ENCODE assay signal across 8 cellular contexts in genomic region chr5:126843375-126843774, GRCh38.
DNase-seq lines count a peak whose midpoint lies in the region; ATAC-seq, FAIRE-seq and TF ChIP-seq lines count a peak whose summit lies in the region.
"Not testable (repeated sequence)": the region's sequence is repeated elsewhere in the genome, so short reads cannot be mapped to it uniquely, and the experiment has no call there.

No MANE protein-coding gene starts in this region.

- not testable (repeated sequence) for H3K18ac ChIP-seq in H1 (ENCODE audit: extremely low read depth, low read length)

- not testable (repeated sequence) for H2BK12ac ChIP-seq in H1 (ENCODE audit: low read depth, low read length)

- H4K91ac ChIP-seq in H1 (replicated peaks; ENCODE audit: insufficient read length, low read length) = not testable (repeated sequence)

- H4K5ac ChIP-seq in H1 (ENCODE audit: insufficient read length, low read depth, low read length) = not testable (repeated sequence)

- not testable (repeated sequence) for TF ChIP-seq EP300 in H1 (IDR thresholded peaks at IDR 0.05; ENCODE audit: borderline replicate concordance in 1 of 2, low read depth in 2 of 2, low read length in 2 of 2); transverse colon (IDR thresholded peaks at IDR 0.05; ENCODE audit: low read depth)

- not testable (repeated sequence) for H3K79me1 ChIP-seq in H1 (ENCODE audit: low read depth, low read length)

- H3K79me2 ChIP-seq in H1 (ENCODE audit: control insufficient read depth in 1 of 2, insufficient read depth in 2 of 2, low read length in 2 of 2) = peaks cover 0 to 20% of the 10 kb centered on the region in 2 experiments; a peak in 3 of 4 replicates

- H3K4me1 Mint-ChIP-seq in CD14-positive monocyte = peaks cover 31% of the 10 kb centered on the region
- peaks cover 81% of the 10 kb centered on the region for H3K4me1 Mint-ChIP-seq in WTC11
- peaks cover 39% of the 10 kb centered on the region for H3K4me1 Mint-ChIP-seq in activated T-helper 1 cell treated with anti-CD3 and anti-CD28 coated beads, Interleukin-12 subunit alpha, Interleukin-12 subunit beta, Interleukin-2, Interleukin-4 antibody, amounts not matched to agents 30 ng/mL and 10 ng/mL and 1 ng/mL, durations not matched to agents 14 hours and 24 hours and 36 hours (ENCODE audit: low read depth)
- peaks cover 83% of the 10 kb centered on the region for H3K4me1 Mint-ChIP-seq in nephron progenitor cell

- in situ Hi-C loops in transverse colon (cut with MboI; ENCODE audit: low pct_ligation_motif_present in 1 of 4, low pct_unique_long_range_greater_than_20kb in 1 of 4, low sequenced_read_pairs in 3 of 4) = loop anchor here in 1 of 4 donors (25.0 kb wide), 1 partner anchor 469 kb away; no protein-coding TSS in a partner anchor

- not testable (repeated sequence) for H3K36me3 ChIP-seq in HEK293 (ENCODE audit: control insufficient read depth in 2 of 2, insufficient read depth in 1 of 2, low read length in 2 of 2); H1 (ENCODE audit: control insufficient read depth in 2 of 4, insufficient read depth in 4 of 4, low read length in 3 of 4); transverse colon

- not testable (repeated sequence) for H2BK15ac ChIP-seq in H1 (ENCODE audit: low read length)

- H2BK5ac ChIP-seq in H1 (ENCODE audit: low read depth, low read length) = not testable (repeated sequence)

- H3K23me2 ChIP-seq in H1 (ENCODE audit: low read depth, low read length) = not testable (repeated sequence)

- FAIRE-seq in H1 (lab: Jason Lieb, UNC) = not testable (repeated sequence)

- not testable (repeated sequence) for H3K4ac ChIP-seq in H1 (replicated peaks; ENCODE audit: insufficient read length, low read depth, low read length)

- POLR2A ChIA-PET in HEK293 (lab: Yijun Ruan, JAX); WTC11 (lab: Charles Lee): not testable (repeated sequence)
- POLR2A ChIA-PET in H1 (lab: Charles Lee; ENCODE audit: partially characterized antibody) = interaction anchor here (1.2 kb wide), 1 partner anchor 12 kb away, joined by 3 read pairs; no protein-coding TSS in a partner anchor

- not testable (repeated sequence) for TF ChIP-seq RAD21 in H1 (IDR thresholded peaks at IDR 0.05 in 1 of 2, conservative IDR thresholded peaks at IDR 0.05 in 1 of 2; ENCODE audit: low read depth in 2 of 2, low read length in 2 of 2)

- DNase-seq in CD14-positive monocyte (ENCODE audit: low spot score); WTC11 (ENCODE audit: low spot score); activated T-helper 1 cell treated with anti-CD3 and anti-CD28 coated beads, Interleukin-12 subunit alpha, Interleukin-12 subunit beta, Interleukin-2, Interleukin-4 antibody, amounts not matched to agents 30 ng/mL and 10 ng/mL and 1 ng/mL, durations not matched to agents 14 hours and 24 hours and 36 hours (ENCODE audit: low spot score); H1 (ENCODE audit: low read depth in 1 of 2, low spot score in 2 of 2); nephron progenitor cell: not testable (repeated sequence)
- DNase-seq in transverse colon = peak; percentile 34

- WGBS in H1 (ENCODE audit: extremely low coverage in 1 of 2, insufficient coverage in 1 of 2, insufficient read length in 1 of 2, insufficient replicate concordance in 2 of 2, low coverage in 1 of 2, low lambda C conversion rate in 2 of 2, missing lambda C conversion rate in 1 of 2), 2 experiments = 20% methylated on average over 11 of the region's 11 CpGs; no CpG with 5 or more reads in 1 of the 2 experiments
- WGBS in transverse colon (ENCODE audit: low coverage in 1 of 2), 2 donors = 46 to 57% methylated on average over 9 to 11 of the region's 11 CpGs

- not testable (repeated sequence) for H2BK20ac ChIP-seq in H1 (ENCODE audit: low read length)

- not testable (repeated sequence) for H3K4me1 ChIP-seq in HEK293 (ENCODE audit: control insufficient read depth, insufficient read depth, low read length)
- peaks cover 2 to 19% (median 17%) of the 10 kb centered on the region in 4 experiments for H3K4me1 ChIP-seq in H1 (replicated peaks in 1 of 4; ENCODE audit: control insufficient read depth in 3 of 4, insufficient read depth in 4 of 4, low read length in 3 of 4)
- peaks cover 10 to 31% (median 19%) of the 10 kb centered on the region in 4 donors for H3K4me1 ChIP-seq in transverse colon

- intact Hi-C loops in CD14-positive monocyte (cut with micrococcal nuclease); activated T-helper 1 cell treated with anti-CD3 and anti-CD28 coated beads, Interleukin-12 subunit alpha, Interleukin-12 subunit beta, Interleukin-2, Interleukin-4 antibody, amounts not matched to agents 30 ng/mL and 10 ng/mL and 1 ng/mL, durations not matched to agents 14 hours and 24 hours and 36 hours (cut with micrococcal nuclease); transverse colon (cut with DNase I; ENCODE audit: low total_unique reads): not testable (repeated sequence)

- not testable (repeated sequence) for H3K9me3 ChIP-seq in HEK293 (ENCODE audit: control insufficient read depth, insufficient read depth, low read depth, low read length); H1 (ENCODE audit: insufficient read depth in 2 of 2, low read depth in 1 of 2, low read length in 1 of 2); iPS-18c (ENCODE audit: control insufficient read depth, insufficient read depth, low read length); transverse colon

- not testable (repeated sequence) for H2BK120ac ChIP-seq in H1 (replicated peaks; ENCODE audit: low read depth, low read length)

- not testable (repeated sequence) for H3K27me3 ChIP-seq in H1 (replicated peaks in 1 of 4; ENCODE audit: control insufficient read depth in 3 of 4, extremely low read depth in 1 of 4, insufficient read depth in 3 of 4, low read length in 3 of 4); transverse colon

- not testable (repeated sequence) for H3K23ac ChIP-seq in H1 (ENCODE audit: insufficient read length)

- peak overlapping the region; percentile 49 to 62 for H3K4me2 ChIP-seq in H1 (ENCODE audit: insufficient read depth in 1 of 2, low read depth in 2 of 2, low read length in 2 of 2)

- CTCF ChIA-PET in HEK293 (lab: Yijun Ruan, JAX); WTC11 (lab: Charles Lee); H1 (lab: Charles Lee; ENCODE audit: partially characterized antibody): not testable (repeated sequence)

- TF ChIP-seq CTCF in CD14-positive monocyte (IDR thresholded peaks at IDR 0.05); HEK293 (tag by site-specific recombination; IDR thresholded peaks at IDR 0.05); WTC11 (IDR thresholded peaks at IDR 0.05); H1 (IDR thresholded peaks at IDR 0.05; ENCODE audit: control extremely low read depth in 1 of 3, insufficient read depth in 1 of 3, low read depth in 1 of 3, low read length in 3 of 3); nephron progenitor cell (IDR thresholded peaks at IDR 0.05); transverse colon (IDR thresholded peaks at IDR 0.05): not testable (repeated sequence)

- ATAC-seq in WTC11 = not testable (repeated sequence)

- H3K4me3 ChIP-seq in HEK293 (ENCODE audit: low read depth, low read length) = not testable (repeated sequence)
- H3K4me3 ChIP-seq in H1 (ENCODE audit: extremely low read depth in 1 of 4, insufficient read depth in 2 of 4, low read depth in 3 of 4, low read length in 4 of 4) = peak overlapping the region; percentile 11 to 55 (median 38); a peak in 6 of 8 replicates
- peak overlapping the region; percentile 9; the same call in 1 of the 2 replicates for H3K4me3 ChIP-seq in iPS-18c (ENCODE audit: insufficient read depth, low read depth, low read length)
- H3K4me3 ChIP-seq in transverse colon = peak overlapping the region in 1 of 4 donors; percentile 26

- H4K8ac ChIP-seq in H1 (ENCODE audit: extremely low read depth, insufficient read depth, low read length) = not testable (repeated sequence)

- H2AK5ac ChIP-seq in H1 (ENCODE audit: low read depth, low read length) = not testable (repeated sequence)

- H3K9ac ChIP-seq in H1 (replicated peaks in 1 of 4; ENCODE audit: extremely low read depth in 1 of 4, low read depth in 3 of 4, low read length in 3 of 4) = not testable (repeated sequence)

- H3K56ac ChIP-seq in H1 (replicated peaks; ENCODE audit: insufficient read length, low read depth, low read length) = not testable (repeated sequence)

- not testable (repeated sequence) for H4K20me1 ChIP-seq in H1 (replicated peaks in 1 of 2; ENCODE audit: control insufficient read depth in 1 of 2, insufficient read depth in 2 of 2, low read length in 2 of 2)

- not testable (repeated sequence) for H3K27ac ChIP-seq in HEK293 (ENCODE audit: extremely low read depth, low read depth, low read length); H1 (ENCODE audit: low read depth, low read length)
- H3K27ac ChIP-seq in transverse colon = peak overlapping the region in 1 of 4 donors; percentile 34

- H3K36me3 Mint-ChIP-seq in CD14-positive monocyte (peaks cover 18 to 36% of the 10 kb centered on the region in 2 donors), WTC11 (peaks cover 39% of the 10 kb centered on the region), nephron progenitor cell (ENCODE audit: low read depth) (peaks cover 19% of the 10 kb centered on the region)
- not testable (repeated sequence) for H3K36me3 Mint-ChIP-seq in activated T-helper 1 cell treated with anti-CD3 and anti-CD28 coated beads, Interleukin-12 subunit alpha, Interleukin-12 subunit beta, Interleukin-2, Interleukin-4 antibody, amounts not matched to agents 30 ng/mL and 10 ng/mL and 1 ng/mL, durations not matched to agents 14 hours and 24 hours and 36 hours (ENCODE audit: low read depth)

- not testable (repeated sequence) for TF ChIP-seq POLR2A in H1 (IDR thresholded peaks at IDR 0.05; ENCODE audit: control extremely low read depth in 1 of 2, low read depth in 2 of 2, low read length in 2 of 2); transverse colon (IDR thresholded peaks at IDR 0.05)

- not testable (repeated sequence) for H3K9me3 Mint-ChIP-seq in CD14-positive monocyte; WTC11; activated T-helper 1 cell treated with anti-CD3 and anti-CD28 coated beads, Interleukin-12 subunit alpha, Interleukin-12 subunit beta, Interleukin-2, Interleukin-4 antibody, amounts not matched to agents 30 ng/mL and 10 ng/mL and 1 ng/mL, durations not matched to agents 14 hours and 24 hours and 36 hours; nephron progenitor cell

- H3K27me3 Mint-ChIP-seq in CD14-positive monocyte (ENCODE audit: low read depth in 3 of 3); WTC11 (ENCODE audit: low read depth); activated T-helper 1 cell treated with anti-CD3 and anti-CD28 coated beads, Interleukin-12 subunit alpha, Interleukin-12 subunit beta, Interleukin-2, Interleukin-4 antibody, amounts not matched to agents 30 ng/mL and 10 ng/mL and 1 ng/mL, durations not matched to agents 14 hours and 24 hours and 36 hours (ENCODE audit: insufficient read depth); nephron progenitor cell (ENCODE audit: low read depth, poor library complexity): not testable (repeated sequence)

- H3K27ac Mint-ChIP-seq in CD14-positive monocyte = peak overlapping the region; percentile 7 to 84 (median 58)
- peak overlapping the region; percentile 99 for H3K27ac Mint-ChIP-seq in WTC11
- peak overlapping the region; percentile 53 for H3K27ac Mint-ChIP-seq in activated T-helper 1 cell treated with anti-CD3 and anti-CD28 coated beads, Interleukin-12 subunit alpha, Interleukin-12 subunit beta, Interleukin-2, Interleukin-4 antibody, amounts not matched to agents 30 ng/mL and 10 ng/mL and 1 ng/mL, durations not matched to agents 14 hours and 24 hours and 36 hours
- peak overlapping the region; percentile 83 for H3K27ac Mint-ChIP-seq in nephron progenitor cell

- not testable (repeated sequence) for H3K4me3 Mint-ChIP-seq in CD14-positive monocyte; activated T-helper 1 cell treated with anti-CD3 and anti-CD28 coated beads, Interleukin-12 subunit alpha, Interleukin-12 subunit beta, Interleukin-2, Interleukin-4 antibody, amounts not matched to agents 30 ng/mL and 10 ng/mL and 1 ng/mL, durations not matched to agents 14 hours and 24 hours and 36 hours; nephron progenitor cell
- H3K4me3 Mint-ChIP-seq in WTC11 = peak overlapping the region; percentile 95

- not testable (repeated sequence) for H3K14ac ChIP-seq in H1 (ENCODE audit: insufficient read length)

- H2AFZ ChIP-seq in H1 (ENCODE audit: low read length) = not testable (repeated sequence)
